In genomic region chr5:95080456-95080855, GRCh38 we compare ENCODE assay signal across 1 cellular context.
TF ChIP-seq lines count a peak whose summit lies in the region.

No MANE protein-coding gene starts in this region.

TF ChIP-seq in GM23338, 12 proteins besides CTCF, POLR2A, EP300 and RAD21 (continued from another document):
- TF ChIP-seq, protein P1, sequence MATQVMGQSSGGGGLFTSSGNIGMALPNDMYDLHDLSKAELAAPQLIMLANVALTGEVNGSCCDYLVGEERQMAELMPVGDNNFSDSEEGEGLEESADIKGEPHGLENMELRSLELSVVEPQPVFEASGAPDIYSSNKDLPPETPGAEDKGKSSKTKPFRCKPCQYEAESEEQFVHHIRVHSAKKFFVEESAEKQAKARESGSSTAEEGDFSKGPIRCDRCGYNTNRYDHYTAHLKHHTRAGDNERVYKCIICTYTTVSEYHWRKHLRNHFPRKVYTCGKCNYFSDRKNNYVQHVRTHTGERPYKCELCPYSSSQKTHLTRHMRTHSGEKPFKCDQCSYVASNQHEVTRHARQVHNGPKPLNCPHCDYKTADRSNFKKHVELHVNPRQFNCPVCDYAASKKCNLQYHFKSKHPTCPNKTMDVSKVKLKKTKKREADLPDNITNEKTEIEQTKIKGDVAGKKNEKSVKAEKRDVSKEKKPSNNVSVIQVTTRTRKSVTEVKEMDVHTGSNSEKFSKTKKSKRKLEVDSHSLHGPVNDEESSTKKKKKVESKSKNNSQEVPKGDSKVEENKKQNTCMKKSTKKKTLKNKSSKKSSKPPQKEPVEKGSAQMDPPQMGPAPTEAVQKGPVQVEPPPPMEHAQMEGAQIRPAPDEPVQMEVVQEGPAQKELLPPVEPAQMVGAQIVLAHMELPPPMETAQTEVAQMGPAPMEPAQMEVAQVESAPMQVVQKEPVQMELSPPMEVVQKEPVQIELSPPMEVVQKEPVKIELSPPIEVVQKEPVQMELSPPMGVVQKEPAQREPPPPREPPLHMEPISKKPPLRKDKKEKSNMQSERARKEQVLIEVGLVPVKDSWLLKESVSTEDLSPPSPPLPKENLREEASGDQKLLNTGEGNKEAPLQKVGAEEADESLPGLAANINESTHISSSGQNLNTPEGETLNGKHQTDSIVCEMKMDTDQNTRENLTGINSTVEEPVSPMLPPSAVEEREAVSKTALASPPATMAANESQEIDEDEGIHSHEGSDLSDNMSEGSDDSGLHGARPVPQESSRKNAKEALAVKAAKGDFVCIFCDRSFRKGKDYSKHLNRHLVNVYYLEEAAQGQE (IDR thresholded peaks at IDR 0.05; ENCODE audit: unreplicated experiment): no peak
- TF ChIP-seq STAT1 (IDR thresholded peaks at IDR 0.05; ENCODE audit: unreplicated experiment): no peak
- TF ChIP-seq JUNB (IDR thresholded peaks at IDR 0.05; ENCODE audit: unreplicated experiment): no peak
- TF ChIP-seq ZNF331 (CRISPR knock-in tag; IDR thresholded peaks at IDR 0.05; ENCODE audit: low read depth): no peak
- TF ChIP-seq, protein P2, sequence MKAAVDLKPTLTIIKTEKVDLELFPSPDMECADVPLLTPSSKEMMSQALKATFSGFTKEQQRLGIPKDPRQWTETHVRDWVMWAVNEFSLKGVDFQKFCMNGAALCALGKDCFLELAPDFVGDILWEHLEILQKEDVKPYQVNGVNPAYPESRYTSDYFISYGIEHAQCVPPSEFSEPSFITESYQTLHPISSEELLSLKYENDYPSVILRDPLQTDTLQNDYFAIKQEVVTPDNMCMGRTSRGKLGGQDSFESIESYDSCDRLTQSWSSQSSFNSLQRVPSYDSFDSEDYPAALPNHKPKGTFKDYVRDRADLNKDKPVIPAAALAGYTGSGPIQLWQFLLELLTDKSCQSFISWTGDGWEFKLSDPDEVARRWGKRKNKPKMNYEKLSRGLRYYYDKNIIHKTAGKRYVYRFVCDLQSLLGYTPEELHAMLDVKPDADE (IDR thresholded peaks at IDR 0.05): no peak
- TF ChIP-seq NANOG (IDR thresholded peaks at IDR 0.05; ENCODE audit: borderline replicate concordance): no peak
